Comparison of ENCODE assay signal across 8 cellular contexts in the genomic region with DNA sequence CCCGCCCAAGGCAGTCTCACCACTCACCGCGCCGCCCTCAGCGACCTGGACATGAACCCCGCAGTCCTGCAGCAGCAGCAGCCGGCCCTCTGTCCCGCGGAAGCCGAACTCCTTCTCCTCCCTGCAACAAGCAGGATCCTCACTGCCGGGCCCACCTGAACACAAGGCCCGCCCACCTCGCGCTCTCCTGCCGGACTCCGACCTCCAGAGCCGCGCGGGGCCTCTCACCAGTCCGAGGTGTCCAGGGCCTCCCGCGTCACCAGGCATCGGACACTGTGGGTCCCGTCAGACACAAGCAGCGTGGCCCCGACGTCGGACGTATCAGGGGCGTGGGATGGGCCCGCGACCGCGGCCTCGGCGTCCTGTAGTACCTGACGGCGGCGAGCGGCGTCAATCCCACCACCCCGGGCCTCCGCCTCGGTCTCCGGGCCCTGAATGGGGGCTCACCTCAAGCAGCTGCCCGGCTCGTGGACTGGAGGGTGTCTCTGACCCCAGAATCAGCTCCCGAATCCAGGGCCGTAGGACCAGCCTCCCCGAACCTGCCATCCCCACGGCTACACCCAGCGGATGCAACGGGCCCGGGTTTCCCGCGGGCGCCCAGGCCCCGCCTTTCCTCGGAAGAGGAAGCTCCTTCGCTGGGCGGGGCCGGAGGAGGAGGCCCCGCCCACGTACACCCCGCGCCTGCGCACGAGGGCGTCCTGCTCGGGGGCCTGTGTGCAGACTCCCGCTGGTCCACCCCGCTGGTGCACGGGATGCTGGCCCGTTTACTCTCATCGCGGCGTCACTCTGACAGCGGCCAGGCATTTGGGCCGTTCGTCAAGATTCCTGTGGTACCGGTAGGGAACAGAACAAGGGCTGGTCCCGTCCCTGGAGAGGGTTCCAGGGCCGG. TPM values are rescaled to one million over a fixed set of nuclear protein-coding genes. Genes with fewer than 3 reads are reported as not detected.
DNase-seq lines count a peak whose midpoint lies in the region; ATAC-seq, FAIRE-seq and TF ChIP-seq lines count a peak whose summit lies in the region.

ACD (minus strand) TSS at position 586 of the 889 bp plus-strand sequence; CDS start at position 546, 40 bp downstream.

- no peak for TF ChIP-seq RAD21 in A549 (conservative IDR thresholded peaks at IDR 0.05 in 1 of 2, IDR thresholded peaks at IDR 0.05 in 1 of 2)

- peaks cover 6% of the 10 kb centered on the region; the same call in 1 of the 3 replicates for H3K4me1 ChIP-seq in A549
- H3K4me1 ChIP-seq in breast epithelium: peaks cover 6 to 13% of the 10 kb centered on the region in 2 donors
- peaks cover 10% of the 10 kb centered on the region; the same call in 1 of the 2 replicates for H3K4me1 ChIP-seq in iPS-20b (ENCODE audit: insufficient read depth, low read length)
- no peaks in the 10 kb centered on the region for H3K4me1 ChIP-seq in small intestine (ENCODE audit: control insufficient read depth in 2 of 2, insufficient read depth in 1 of 2, low read depth in 1 of 2, low read length in 1 of 2)

- no peak for FAIRE-seq in A549 (lab: Jason Lieb, UNC)
- no peak for FAIRE-seq in small intestine (lab: Jason Lieb, UNC)

- TF ChIP-seq CTCF in A549 (IDR thresholded peaks at IDR 0.05) (no peak), WERI-Rb-1 (IDR thresholded peaks at IDR 0.05; ENCODE audit: low read depth, low read length) (no peak), breast epithelium (IDR thresholded peaks at IDR 0.05) (peak in 1 of 3 donors; percentile 6)

- peak within 1 kb of the TSS; percentile 80 for H3K4me2 ChIP-seq in A549

- POLR2A ChIA-PET in A549 (lab: Yijun Ruan, JAX): interaction anchor here (0.7 to 1.5 kb wide), 8 partner anchors 12 to 147 kb away, joined by 3 to 17 read pairs (median 4); partner anchors contain the start of genes CARMIL2, CTCF, RANBP10 and TSNAXIP1

- DNase-seq in A549 (ENCODE audit: low read depth in 1 of 2, low spot score in 1 of 2): peak; percentile 90 to 97
- DNase-seq in NCI-H2171 (lab: John Stamatoyannopoulos, UW): peak; percentile 91
- DNase-seq in WERI-Rb-1: peak; percentile 88
- DNase-seq in breast epithelium (ENCODE audit: low spot score in 2 of 2): peak; percentile 87 to 88
- DNase-seq in small intestine: peak; percentile 93

- TF ChIP-seq POLR2A in A549 (IDR thresholded peaks at IDR 0.05; ENCODE audit: low read length) (peak; percentile 75), breast epithelium (IDR thresholded peaks at IDR 0.05) (peak; percentile 55)

- CTCF ChIA-PET in A549 (lab: Yijun Ruan, JAX): interaction anchor here (0.7 to 8.6 kb wide), 11 partner anchors 9 to 166 kb away, joined by 3 to 51 read pairs (median 5); partner anchors contain the start of gene CARMIL2

- peaks cover 70% of the 10 kb centered on the region for H3K36me3 ChIP-seq in WERI-Rb-1
- H3K36me3 ChIP-seq in breast epithelium: no peaks in the 10 kb centered on the region
- H3K36me3 ChIP-seq in iPS-20b (ENCODE audit: insufficient read depth, low read depth, low read length): peaks cover 12% of the 10 kb centered on the region; the same call in 1 of the 2 replicates
- peaks cover 0 to 2% of the 10 kb centered on the region in 2 donors for H3K36me3 ChIP-seq in small intestine (ENCODE audit: control insufficient read depth in 2 of 2, insufficient read depth in 2 of 2, low read length in 2 of 2)

- ATAC-seq in A549 (peak; percentile 57 to 75), GM18517 (IDR thresholded peaks at IDR 0.05; ENCODE audit: unreplicated experiment) (peak; percentile 53), HG03039 (IDR thresholded peaks at IDR 0.05; ENCODE audit: unreplicated experiment) (peak; percentile 54)

- H3K27ac ChIP-seq in A549: peak within 1 kb of the TSS; percentile 90 to 92
- peak within 1 kb of the TSS; percentile 80 for H3K27ac ChIP-seq in WERI-Rb-1
- peak within 1 kb of the TSS; percentile 95 to 96 for H3K27ac ChIP-seq in breast epithelium
- peak within 1 kb of the TSS; percentile 77 for H3K27ac ChIP-seq in iPS-20b (ENCODE audit: low read length)
- peak within 1 kb of the TSS; percentile 87 to 98 for H3K27ac ChIP-seq in small intestine (ENCODE audit: low read depth in 1 of 2, low read length in 1 of 2)

- H3K27me3 ChIP-seq in WERI-Rb-1 (ENCODE audit: insufficient read depth, low read depth, severe bottlenecking): no peaks in the 10 kb centered on the region
- peaks cover 0 to 2% of the 10 kb centered on the region in 2 donors for H3K27me3 ChIP-seq in breast epithelium
- H3K27me3 ChIP-seq in iPS-20b (ENCODE audit: insufficient read depth, low read length): peaks cover 22% of the 10 kb centered on the region; the same call in 1 of the 2 replicates
- H3K27me3 ChIP-seq in small intestine (ENCODE audit: control insufficient read depth in 2 of 2, insufficient read depth in 2 of 2, low read length in 2 of 2): no peaks in the 10 kb centered on the region

- TF ChIP-seq EP300 in A549 (IDR thresholded peaks at IDR 0.05): no peak

- intact Hi-C loops in breast epithelium (cut with DNase I; ENCODE audit: low total_unique reads): loop anchor here (5.0 to 10.0 kb wide), 2 partner anchors 123 to 145 kb away; partner anchors contain the start of genes RANBP10 and TSNAXIP1

- H3K4me3 ChIP-seq in A549: peak within 1 kb of the TSS; percentile 91
- peak within 1 kb of the TSS; percentile 86 for H3K4me3 ChIP-seq in WERI-Rb-1 (ENCODE audit: low read depth, low read length)
- H3K4me3 ChIP-seq in breast epithelium: peak within 1 kb of the TSS; percentile 84 to 97 (median 87)
- peak within 1 kb of the TSS; percentile 94 for H3K4me3 ChIP-seq in iPS-20b (ENCODE audit: low read length)
- peak within 1 kb of the TSS; percentile 74 to 80 for H3K4me3 ChIP-seq in small intestine (ENCODE audit: low read depth in 1 of 2, low read length in 2 of 2)

- WGBS in A549 (ENCODE audit: missing lambda C conversion rate): 9% methylated on average over 27 of the region's 83 CpGs
- WGBS in small intestine, 3 donors: 0% methylated on average over 70 to 83 of the region's 83 CpGs

- no peaks in the 10 kb centered on the region for H3K9me3 ChIP-seq in A549
- H3K9me3 ChIP-seq in WERI-Rb-1 (ENCODE audit: severe bottlenecking): no peaks in the 10 kb centered on the region
- H3K9me3 ChIP-seq in breast epithelium: no peaks in the 10 kb centered on the region
- H3K9me3 ChIP-seq in iPS-20b (ENCODE audit: insufficient read depth, low read depth, low read length): no peaks in the 10 kb centered on the region
- H3K9me3 ChIP-seq in small intestine (ENCODE audit: control insufficient read depth, low read depth): no peaks in the 10 kb centered on the region

- H3K9ac ChIP-seq in iPS-20b (ENCODE audit: low read depth, low read length): peak within 1 kb of the TSS; percentile 80

TF ChIP-seq in A549, 52 proteins besides CTCF, POLR2A, EP300 and RAD21 (continues in another document):
- TF ChIP-seq JUN (IDR thresholded peaks at IDR 0.05): peak in 1 of 2 experiments; percentile 60; a peak in 3 of 5 replicates
- TF ChIP-seq REST (IDR thresholded peaks at IDR 0.05): no peak
- TF ChIP-seq ZFP36 (IDR thresholded peaks at IDR 0.05; ENCODE audit: borderline replicate concordance, partially characterized antibody): no peak
- TF ChIP-seq, protein P1, sequence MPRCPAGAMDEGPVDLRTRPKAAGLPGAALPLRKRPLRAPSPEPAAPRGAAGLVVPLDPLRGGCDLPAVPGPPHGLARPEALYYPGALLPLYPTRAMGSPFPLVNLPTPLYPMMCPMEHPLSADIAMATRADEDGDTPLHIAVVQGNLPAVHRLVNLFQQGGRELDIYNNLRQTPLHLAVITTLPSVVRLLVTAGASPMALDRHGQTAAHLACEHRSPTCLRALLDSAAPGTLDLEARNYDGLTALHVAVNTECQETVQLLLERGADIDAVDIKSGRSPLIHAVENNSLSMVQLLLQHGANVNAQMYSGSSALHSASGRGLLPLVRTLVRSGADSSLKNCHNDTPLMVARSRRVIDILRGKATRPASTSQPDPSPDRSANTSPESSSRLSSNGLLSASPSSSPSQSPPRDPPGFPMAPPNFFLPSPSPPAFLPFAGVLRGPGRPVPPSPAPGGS (IDR thresholded peaks at IDR 0.05): peak; percentile 82; the same call in 1 of the 3 replicates
- peak; percentile 83 for TF ChIP-seq PHF8 (IDR thresholded peaks at IDR 0.05; ENCODE audit: borderline replicate concordance, low read depth)
- TF ChIP-seq TFCP2L1 (CRISPR knock-in tag; IDR thresholded peaks at IDR 0.05): no peak

RNA-seq across cellular contexts. Expression of gene ACD, which starts in this region (rescaled TPM):
- polyA plus RNA-seq in A549 (2011; rRNA removed): 19.4 and 22.2 TPM in 2 replicates
- polyA plus RNA-seq in A549 (2012; cell fraction: cytosol; rRNA removed): 49.6 and 57.6 TPM in 2 replicates
- polyA plus RNA-seq in A549 (2012; cell fraction: nucleus; rRNA removed): 79.7 and 97.5 TPM in 2 replicates
- polyA plus RNA-seq in A549 (2017; fragmentation: RNase III; extraction: RNeasy Plus Mini Kit Qiagen cat#74134 plus additional on column Dnase treatment): 25.3 to 26.5 TPM (median 26.4 TPM) in 3 replicates
- polyA minus RNA-seq in A549 (2011; rRNA and poly(A)+ RNA removed): 21.2 and 29.2 TPM in 2 replicates
- total RNA-seq in breast epithelium: 10 to 100 TPM; 19.4 to 20.6 (median 19.8) TPM
- polyA plus RNA-seq in small intestine: 10 to 100 TPM in 2 of 3 donors, 1 to 10 TPM in 1; 7.2 to 15.2 (median 12.2) TPM

Comparison
In these comparisons a context has a peak if more than half of its experiments do, and no peak if none do; other contexts are left out.
1. Peak in every context shown above with its lines: DNase-seq, ATAC-seq, H3K4me3 ChIP-seq and H3K27ac ChIP-seq.